Comparison of ENCODE assay signal across 9 cellular contexts in the genomic region with DNA sequence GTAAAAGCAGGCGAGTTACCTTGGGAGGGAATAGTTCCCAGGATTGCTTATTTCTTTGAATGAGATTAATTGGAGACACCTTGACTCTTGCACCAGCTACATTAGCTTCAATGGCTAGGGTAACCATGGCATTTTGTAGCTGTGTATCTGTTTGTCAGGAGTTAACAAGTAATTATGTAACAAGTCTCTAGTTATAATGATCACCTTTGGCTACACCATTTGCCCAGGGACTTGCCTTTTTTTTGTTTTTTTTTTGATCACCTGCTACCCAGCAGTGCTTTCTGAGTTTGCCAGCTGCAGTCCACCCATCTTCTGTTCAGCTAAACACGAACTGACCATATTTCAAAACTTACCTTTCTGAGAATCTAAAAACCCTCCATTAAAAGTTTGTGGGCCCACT. TPM values are rescaled to one million over a fixed set of nuclear protein-coding genes. Genes with fewer than 3 reads are reported as not detected.
DNase-seq lines count a peak whose midpoint lies in the region; ATAC-seq and TF ChIP-seq lines count a peak whose summit lies in the region.
"Had no signal": no experiment of that assay in that cellular context is flagged by ENCODE, and none has a peak within 500 bp of the region (broad histone marks: within the 10 kb centered on the region; RNA-seq: fewer than 3 reads in every experiment).

No MANE protein-coding gene starts in this region.

- H3K9me3 ChIP-seq in duodenal mucosa (ENCODE audit: control insufficient read depth in 1 of 2, low read length in 2 of 2) = no peaks in the 10 kb centered on the region
- no peaks in the 10 kb centered on the region for H3K9me3 ChIP-seq in adrenal gland (replicated peaks in 1 of 3)

- H3K4me1 Mint-ChIP-seq in T-helper 2 cell treated with Interferon-gamma antibody and Interleukin-4, amounts not matched to agents 5 μg/mL and 100 μg/mL, for 36 hours (ENCODE audit: low read depth) = peaks cover 8% of the 10 kb centered on the region
- peaks cover 6% of the 10 kb centered on the region for H3K4me1 Mint-ChIP-seq in osteocyte (ENCODE audit: unreplicated experiment)

- intact Hi-C loops in adrenal gland (cut with DNase I) = loop anchor here (10.0 kb wide), 1 partner anchor 57 kb away; no protein-coding TSS in a partner anchor

- no peak for DNase-seq in T-helper 2 cell treated with Interferon-gamma antibody and Interleukin-4, amounts not matched to agents 5 μg/mL and 100 μg/mL, for 36 hours (ENCODE audit: low spot score)
- no peak for DNase-seq in T-helper 2 cell
- peak; percentile 67 for DNase-seq in NCI-H146 treated with DMSO at 0.1 percent for 48 hours (lab: John Stamatoyannopoulos, UW; ENCODE audit: unreplicated experiment)
- no peak for DNase-seq in osteocyte (ENCODE audit: extremely low spot score, unreplicated experiment)
- no peak for DNase-seq in DMS114 treated with DMSO at 0.1 percent for 48 hours (lab: John Stamatoyannopoulos, UW; ENCODE audit: unreplicated experiment)
- DNase-seq in adrenal gland = no peak
- DNase-seq: NCI-H2029 had no signal

- no peak overlapping the region for H3K27ac Mint-ChIP-seq in T-helper 2 cell treated with Interferon-gamma antibody and Interleukin-4, amounts not matched to agents 5 μg/mL and 100 μg/mL, for 36 hours
- no peak overlapping the region for H3K27ac Mint-ChIP-seq in osteocyte (ENCODE audit: unreplicated experiment)

- no peak for TF ChIP-seq POLR2A in adrenal gland (IDR thresholded peaks at IDR 0.05)

- H3K4me1 ChIP-seq in duodenal mucosa (ENCODE audit: control insufficient read depth in 1 of 2, insufficient read depth in 2 of 2, low read length in 2 of 2) (peaks cover 0 to 8% of the 10 kb centered on the region in 2 donors), adrenal gland (replicated peaks in 1 of 2) (peaks cover 7 to 8% of the 10 kb centered on the region in 2 donors)

- no peaks in the 10 kb centered on the region for H3K36me3 Mint-ChIP-seq in T-helper 2 cell treated with Interferon-gamma antibody and Interleukin-4, amounts not matched to agents 5 μg/mL and 100 μg/mL, for 36 hours (ENCODE audit: low read depth)
- no peaks in the 10 kb centered on the region for H3K36me3 Mint-ChIP-seq in osteocyte (ENCODE audit: unreplicated experiment)

- H3K9ac ChIP-seq in duodenal mucosa (ENCODE audit: low read depth in 1 of 2, low read length in 2 of 2) = no peak overlapping the region

- H3K27ac ChIP-seq in duodenal mucosa (ENCODE audit: low read depth, low read length) (no peak overlapping the region), adrenal gland (peak overlapping the region in 1 of 5 donors; percentile 75)

- H3K36me3 ChIP-seq in duodenal mucosa (ENCODE audit: control insufficient read depth in 1 of 2, insufficient read depth in 2 of 2, low read length in 2 of 2) = no peaks in the 10 kb centered on the region
- H3K36me3 ChIP-seq in adrenal gland (replicated peaks in 1 of 2) = no peaks in the 10 kb centered on the region

- peak overlapping the region; percentile 46 to 70 for H3K4me3 ChIP-seq in duodenal mucosa (ENCODE audit: low read depth in 1 of 2, low read length in 2 of 2)
- H3K4me3 ChIP-seq in adrenal gland = peak overlapping the region in 1 of 4 donors; percentile 87

- no peak for TF ChIP-seq CTCF in osteocyte (IDR thresholded peaks at IDR 0.05)
- no peak for TF ChIP-seq CTCF in adrenal gland (IDR thresholded peaks at IDR 0.05)

- H3K27me3 Mint-ChIP-seq in T-helper 2 cell treated with Interferon-gamma antibody and Interleukin-4, amounts not matched to agents 5 μg/mL and 100 μg/mL, for 36 hours (ENCODE audit: low read depth) = peaks cover 40% of the 10 kb centered on the region
- H3K27me3 Mint-ChIP-seq in osteocyte (ENCODE audit: unreplicated experiment) = peaks cover 29% of the 10 kb centered on the region

- no peaks in the 10 kb centered on the region for H3K9me3 Mint-ChIP-seq in T-helper 2 cell treated with Interferon-gamma antibody and Interleukin-4, amounts not matched to agents 5 μg/mL and 100 μg/mL, for 36 hours
- no peaks in the 10 kb centered on the region for H3K9me3 Mint-ChIP-seq in osteocyte (ENCODE audit: unreplicated experiment)

- H3K4me3 Mint-ChIP-seq in T-helper 2 cell treated with Interferon-gamma antibody and Interleukin-4, amounts not matched to agents 5 μg/mL and 100 μg/mL, for 36 hours = peak overlapping the region; percentile 82
- H3K4me3 Mint-ChIP-seq in osteocyte (ENCODE audit: unreplicated experiment) = peak overlapping the region; percentile 74

- 39 to 59% (median 56%) methylated on average over 2 of the region's 2 CpGs for WGBS in adrenal gland, 4 donors

- H3K27me3 ChIP-seq in duodenal mucosa (ENCODE audit: control insufficient read depth in 1 of 2, insufficient read depth in 2 of 2, low read length in 2 of 2) (peaks cover 18 to 31% of the 10 kb centered on the region in 2 donors), adrenal gland (peaks cover 3% of the 10 kb centered on the region)

- ATAC-seq in HG03520 (IDR thresholded peaks at IDR 0.05; ENCODE audit: unreplicated experiment) = no peak

RNA-seq across cellular contexts. Expression of a gene that starts 2.2 kb away (rescaled TPM):
- total RNA-seq in osteocyte (1.4 TPM in 2 replicates), adrenal gland (10 to 100 TPM in 3 of 8 donors, 1 to 10 TPM in 5; 2.7 to 14.1 (median 7.8) TPM)
- polyA plus RNA-seq in adrenal gland = 1 to 10 TPM in 2 of 3 donors, under 1 TPM in 1; 0.77 to 4.6 (median 1.6) TPM
